ENCODE assay signal across 7 cellular contexts in the genomic region with DNA sequence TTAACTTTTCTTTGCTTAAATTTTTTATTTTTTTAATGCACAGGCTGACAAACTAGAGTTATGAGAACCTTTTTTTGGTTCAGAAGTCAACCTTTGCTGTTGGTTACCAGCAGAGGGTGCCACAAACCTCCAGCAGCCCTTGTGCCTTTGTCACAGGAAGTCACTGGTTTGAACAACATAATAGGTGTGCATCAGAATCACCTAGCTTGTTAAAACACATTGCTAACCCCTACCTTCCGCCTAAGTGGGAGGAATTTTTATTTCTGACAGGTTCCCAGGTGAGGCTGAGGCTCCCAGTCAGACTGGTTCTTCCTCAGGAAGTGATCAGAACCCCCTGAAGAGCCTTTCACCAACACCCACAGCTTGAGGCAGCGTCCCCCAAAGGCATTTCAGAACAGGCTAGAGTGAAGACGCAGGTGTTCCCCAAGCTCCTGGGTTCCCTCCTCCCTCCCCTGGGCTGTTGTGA. TPM values are rescaled to one million over a fixed set of nuclear protein-coding genes. Genes with fewer than 3 reads are reported as not detected.
DNase-seq lines count a peak whose midpoint lies in the region; ATAC-seq, FAIRE-seq and TF ChIP-seq lines count a peak whose summit lies in the region.

No MANE protein-coding gene starts in this region.

- no peak overlapping the region for H3K9ac ChIP-seq in adipocyte (ENCODE audit: low read length)

- TF ChIP-seq POLR2A in spleen (IDR thresholded peaks at IDR 0.05) = no peak

- H3K4me3 ChIP-seq in adipocyte (ENCODE audit: low read length) = no peak overlapping the region
- no peak overlapping the region for H3K4me3 ChIP-seq in right atrium auricular region
- H3K4me3 ChIP-seq in spleen = no peak overlapping the region

- H3K27ac ChIP-seq in right atrium auricular region = peak overlapping the region; percentile 22 to 24
- peak overlapping the region in 5 of 8 donors; percentile 24 to 65 (median 53) for H3K27ac ChIP-seq in spleen

- peaks cover 31% of the 10 kb centered on the region for H3K4me1 ChIP-seq in adipocyte (ENCODE audit: control insufficient read depth, insufficient read depth, low read length)
- H3K4me1 ChIP-seq in right atrium auricular region = peaks cover 0 to 31% of the 10 kb centered on the region in 2 donors
- peaks cover 0 to 22% (median 4%) of the 10 kb centered on the region in 6 donors for H3K4me1 ChIP-seq in spleen

- ATAC-seq in GM18502 (IDR thresholded peaks at IDR 0.05; ENCODE audit: poor library complexity, unreplicated experiment) = no peak

- H3K9me3 ChIP-seq in adipocyte (ENCODE audit: control insufficient read depth, low read length) (no peaks in the 10 kb centered on the region), right atrium auricular region (no peaks in the 10 kb centered on the region), spleen (no peaks in the 10 kb centered on the region)

- peak; percentile 78 for TF ChIP-seq CTCF in GM12873 (IDR thresholded peaks at IDR 0.05; ENCODE audit: insufficient read depth, low read depth, low read length, missing control alignments)
- TF ChIP-seq CTCF in right atrium auricular region (IDR thresholded peaks at IDR 0.05) = peak; percentile 62 to 82
- peak; percentile 38 to 71 (median 54) for TF ChIP-seq CTCF in spleen (IDR thresholded peaks at IDR 0.05 in 8 of 11, conservative IDR thresholded peaks at IDR 0.05 in 3 of 11)

- FAIRE-seq in HTR-8/SVneo (lab: Jason Lieb, UNC) = no peak

- no peaks in the 10 kb centered on the region for H3K36me3 ChIP-seq in adipocyte (ENCODE audit: control insufficient read depth, insufficient read depth, low read length, severe bottlenecking)
- H3K36me3 ChIP-seq in right atrium auricular region = peaks cover under 1% of the 10 kb centered on the region
- peaks cover 0 to 13% (median 0%) of the 10 kb centered on the region in 6 donors for H3K36me3 ChIP-seq in spleen

- peak; percentile 61 for DNase-seq in HTR-8/SVneo (ENCODE audit: insufficient read length, low spot score)
- DNase-seq in T follicular helper cell (ENCODE audit: low read depth) = peak; percentile 61
- peak; percentile 74 for DNase-seq in adipocyte (ENCODE audit: low read depth)
- peak; percentile 59 for DNase-seq in right atrium auricular region (ENCODE audit: low spot score)
- DNase-seq in spleen = peak; percentile 83

- 77 to 87% (median 80%) methylated on average over 3 of the region's 3 CpGs for WGBS in spleen, 5 donors

- H3K27me3 ChIP-seq in adipocyte (replicated peaks; ENCODE audit: control insufficient read depth, insufficient read depth, low read length) (no peaks in the 10 kb centered on the region), right atrium auricular region (no peaks in the 10 kb centered on the region), spleen (replicated peaks in 1 of 7) (no peaks in the 10 kb centered on the region)

- intact Hi-C loops in spleen (cut with DNase I; ENCODE audit: low total_unique reads) = loop anchor here (10.0 kb wide), 1 partner anchor 47 kb away; a partner anchor contains a TSS

RNA-seq across cellular contexts. Expression of a gene that starts 22.6 kb away (rescaled TPM):
- 100 to 1,000 TPM; 278 to 454 TPM for total RNA-seq in right atrium auricular region
- total RNA-seq in spleen = 100 to 1,000 TPM in 3 of 7 donors, 10 to 100 TPM in 4; 67.8 to 108 (median 94.4) TPM
- 10 to 100 TPM; 62.0 to 81.9 (median 78.7) TPM for polyA plus RNA-seq in spleen

RNA-seq across cellular contexts. Expression of a gene that starts 47.8 kb away (rescaled TPM):
- 10 to 100 TPM; 44.1 to 52.4 TPM for total RNA-seq in right atrium auricular region
- 10 to 100 TPM; 14.2 to 26.3 (median 18.0) TPM for total RNA-seq in spleen
- 10 to 100 TPM; 32.9 to 57.4 (median 36.0) TPM for polyA plus RNA-seq in spleen
